In genomic region chr4:7411491-7411890, GRCh38 we compare ENCODE assay signal across 21 cellular contexts. TPM values are rescaled to one million over a fixed set of nuclear protein-coding genes. Genes with fewer than 3 reads are reported as not detected.
"Had no signal": no experiment of that assay in that cellular context is flagged by ENCODE, and none has a peak within 500 bp of the region (broad histone marks: within the 10 kb centered on the region; RNA-seq: fewer than 3 reads in every experiment).

No MANE protein-coding gene starts in this region.

- H3K9me3 ChIP-seq: body of pancreas had no signal

- H3K27me3 ChIP-seq: ascending aorta, Peyer's patch, SJCRH30 had no signal

- H3K4me1 ChIP-seq: ascending aorta, body of pancreas, Peyer's patch, SJCRH30 had no signal

- ATAC-seq: activated CD8-positive, alpha-beta memory T cell treated with anti-CD3 and anti-CD28 coated beads, Interleukin-2, amount 10 ng/mL, durations not matched to agents 7 days and 5 days; activated naive CD4-positive, alpha-beta T cell treated with anti-CD3 and anti-CD28 coated beads, Interleukin-2, amount 50 U/mL, for 72 hours; activated naive CD8-positive, alpha-beta T cell treated with anti-CD3 and anti-CD28 coated beads, Interleukin-2, amount 50 U/mL, for 24 hours; activated T-cell treated with anti-CD3 and anti-CD28 coated beads, Interleukin-2, amount 50 U/mL, for 4 hours; body of pancreas had no signal

- H3K27ac ChIP-seq: ascending aorta, body of pancreas, Peyer's patch, RWPE1, SJCRH30 had no signal

- H3K36me3 ChIP-seq: ascending aorta, Peyer's patch, SJCRH30 had no signal

- H3K4me3 ChIP-seq: ascending aorta, body of pancreas, Peyer's patch, SJCRH30 had no signal

- DNase-seq: activated CD4-positive, alpha-beta T cell treated with anti-CD3 and anti-CD28 coated beads for 48 hours; activated CD4-positive, alpha-beta T cell treated with anti-CD3 and anti-CD28 coated beads, Interleukin-2, amount 50 U/mL, for 48 hours; activated CD8-positive, alpha-beta memory T cell treated with anti-CD3 and anti-CD28 coated beads, Interleukin-2, amount 10 ng/mL, durations not matched to agents 7 days and 5 days; activated naive CD4-positive, alpha-beta T cell treated with Interleukin-2 at 50 U/mL for 16 hours; activated naive CD8-positive, alpha-beta T cell treated with anti-CD3 and anti-CD28 coated beads, Interleukin-2, amount 50 U/mL, for 24 hours; activated T-cell treated with anti-CD3 and anti-CD28 coated beads, Interleukin-2, amount 50 U/mL, for 4 hours; amniotic stem cell; Kasumi-1; KBM-7; NCI-H1048; NCI-H146; NCI-H187 treated with DMSO at 0.1 percent for 48 hours; NCI-H2081 treated with DMSO at 0.1 percent for 48 hours; NCI-H446; Right ventricle myocardium superior; SJCRH30 had no signal

RNA-seq across cellular contexts. Expression of gene PSAPL1, which starts 23.2 kb away (rescaled TPM):
- total RNA-seq: activated CD8-positive, alpha-beta memory T cell treated with anti-CD3 and anti-CD28 coated beads, Interleukin-2, amount 10 ng/mL, durations not matched to agents 7 days and 5 days; activated naive CD4-positive, alpha-beta T cell treated with anti-CD3 and anti-CD28 coated beads, Interleukin-2, amount 50 U/mL, for 72 hours; activated T-cell treated with anti-CD3 and anti-CD28 coated beads, Interleukin-2, amount 50 U/mL, for 4 hours; ascending aorta; Peyer's patch; Right ventricle myocardium superior; SJCRH30 had no signal
